In the genomic region with DNA sequence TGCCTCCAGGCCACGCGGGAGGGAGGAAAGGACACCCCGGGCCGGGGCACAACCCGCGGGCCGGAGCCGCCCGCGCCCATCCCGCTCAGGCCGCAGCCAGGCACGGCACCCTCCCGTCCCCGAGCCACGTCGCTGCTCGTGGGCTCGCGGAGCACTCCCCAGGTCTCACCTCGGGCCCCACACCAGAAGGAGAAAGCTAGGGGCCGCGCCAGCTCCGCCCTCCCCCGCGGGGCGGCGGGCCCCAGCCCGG, we compare ENCODE assay signal across 1 cellular context.
A peak's percentile ranks its signal among the peaks of the same experiment; 100 is the strongest.
TF ChIP-seq lines count a peak whose summit lies in the region.

No MANE protein-coding gene starts in this region.

TF ChIP-seq in HepG2, 621 proteins besides CTCF, POLR2A, EP300 and RAD21 (continued from another document and continues in another):
- TF ChIP-seq, protein P1, sequence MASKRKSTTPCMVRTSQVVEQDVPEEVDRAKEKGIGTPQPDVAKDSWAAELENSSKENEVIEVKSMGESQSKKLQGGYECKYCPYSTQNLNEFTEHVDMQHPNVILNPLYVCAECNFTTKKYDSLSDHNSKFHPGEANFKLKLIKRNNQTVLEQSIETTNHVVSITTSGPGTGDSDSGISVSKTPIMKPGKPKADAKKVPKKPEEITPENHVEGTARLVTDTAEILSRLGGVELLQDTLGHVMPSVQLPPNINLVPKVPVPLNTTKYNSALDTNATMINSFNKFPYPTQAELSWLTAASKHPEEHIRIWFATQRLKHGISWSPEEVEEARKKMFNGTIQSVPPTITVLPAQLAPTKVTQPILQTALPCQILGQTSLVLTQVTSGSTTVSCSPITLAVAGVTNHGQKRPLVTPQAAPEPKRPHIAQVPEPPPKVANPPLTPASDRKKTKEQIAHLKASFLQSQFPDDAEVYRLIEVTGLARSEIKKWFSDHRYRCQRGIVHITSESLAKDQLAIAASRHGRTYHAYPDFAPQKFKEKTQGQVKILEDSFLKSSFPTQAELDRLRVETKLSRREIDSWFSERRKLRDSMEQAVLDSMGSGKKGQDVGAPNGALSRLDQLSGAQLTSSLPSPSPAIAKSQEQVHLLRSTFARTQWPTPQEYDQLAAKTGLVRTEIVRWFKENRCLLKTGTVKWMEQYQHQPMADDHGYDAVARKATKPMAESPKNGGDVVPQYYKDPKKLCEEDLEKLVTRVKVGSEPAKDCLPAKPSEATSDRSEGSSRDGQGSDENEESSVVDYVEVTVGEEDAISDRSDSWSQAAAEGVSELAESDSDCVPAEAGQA (IDR thresholded peaks at IDR 0.05; ENCODE audit: low read depth), result no peak
- TF ChIP-seq, protein P1 (CRISPR knock-in tag; IDR thresholded peaks at IDR 0.05; ENCODE audit: borderline replicate concordance), result no peak
- TF ChIP-seq ZNF432 (CRISPR knock-in tag; IDR thresholded peaks at IDR 0.05; ENCODE audit: borderline replicate concordance) (peak; percentile 75; the same call in 1 of the 2 replicates), ZNF552 (CRISPR knock-in tag; IDR thresholded peaks at IDR 0.05; ENCODE audit: borderline replicate concordance) (peak; percentile 84; the same call in 1 of the 2 replicates), ZMYM2 (CRISPR knock-in tag; IDR thresholded peaks at IDR 0.05) (no peak), ZIK1 (CRISPR knock-in tag; IDR thresholded peaks at IDR 0.05; ENCODE audit: borderline replicate concordance, low read depth) (no peak), GABPA (IDR thresholded peaks at IDR 0.05; ENCODE audit: low read depth, low read length) (no peak), GABPA (CRISPR knock-in tag; IDR thresholded peaks at IDR 0.05; ENCODE audit: low read depth) (no peak), ZNF224 (CRISPR knock-in tag; IDR thresholded peaks at IDR 0.05) (peak; percentile 63; the same call in 1 of the 2 replicates), ZNF138 (CRISPR knock-in tag; IDR thresholded peaks at IDR 0.05; ENCODE audit: low read depth) (peak; percentile 46; the same call in 1 of the 2 replicates), TOPORS (CRISPR knock-in tag; IDR thresholded peaks at IDR 0.05) (peak; percentile 82; the same call in 1 of the 2 replicates), SIN3A (IDR thresholded peaks at IDR 0.05; ENCODE audit: borderline replicate concordance, low read depth, low read length) (peak; percentile 72; the same call in 1 of the 2 replicates), SOX13 (IDR thresholded peaks at IDR 0.05) (no peak), SOX13 (CRISPR knock-in tag; conservative IDR thresholded peaks at IDR 0.05 in 1 of 2, IDR thresholded peaks at IDR 0.05 in 1 of 2) (0 out of 4 replicates have a peak, but pooled peaks of 1 of the 2 experiments have one; percentile 84), DNMT3B (CRISPR knock-in tag; conservative IDR thresholded peaks at IDR 0.05) (no peak), TMF1 (CRISPR knock-in tag; IDR thresholded peaks at IDR 0.05; ENCODE audit: low read depth) (no peak; the same call in 1 of the 2 replicates), HMG20B (CRISPR knock-in tag; conservative IDR thresholded peaks at IDR 0.05) (no peak), POGZ (CRISPR knock-in tag; IDR thresholded peaks at IDR 0.05) (no peak), SAP130 (CRISPR knock-in tag; IDR thresholded peaks at IDR 0.05; ENCODE audit: low read depth) (peak; percentile 86; the same call in 1 of the 2 replicates), TBX2 (CRISPR knock-in tag; IDR thresholded peaks at IDR 0.05; ENCODE audit: borderline replicate concordance) (no peak), MTF1 (CRISPR knock-in tag; IDR thresholded peaks at IDR 0.05) (0 out of 2 replicates have a peak, but pooled peaks have one; percentile 14)
- TF ChIP-seq, protein P2, sequence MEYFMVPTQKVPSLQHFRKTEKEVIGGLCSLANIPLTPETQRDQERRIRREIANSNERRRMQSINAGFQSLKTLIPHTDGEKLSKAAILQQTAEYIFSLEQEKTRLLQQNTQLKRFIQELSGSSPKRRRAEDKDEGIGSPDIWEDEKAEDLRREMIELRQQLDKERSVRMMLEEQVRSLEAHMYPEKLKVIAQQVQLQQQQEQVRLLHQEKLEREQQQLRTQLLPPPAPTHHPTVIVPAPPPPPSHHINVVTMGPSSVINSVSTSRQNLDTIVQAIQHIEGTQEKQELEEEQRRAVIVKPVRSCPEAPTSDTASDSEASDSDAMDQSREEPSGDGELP (IDR thresholded peaks at IDR 0.05; ENCODE audit: borderline replicate concordance, low read depth), result peak; percentile 28; the same call in 1 of the 2 replicates
- TF ChIP-seq, protein P3, sequence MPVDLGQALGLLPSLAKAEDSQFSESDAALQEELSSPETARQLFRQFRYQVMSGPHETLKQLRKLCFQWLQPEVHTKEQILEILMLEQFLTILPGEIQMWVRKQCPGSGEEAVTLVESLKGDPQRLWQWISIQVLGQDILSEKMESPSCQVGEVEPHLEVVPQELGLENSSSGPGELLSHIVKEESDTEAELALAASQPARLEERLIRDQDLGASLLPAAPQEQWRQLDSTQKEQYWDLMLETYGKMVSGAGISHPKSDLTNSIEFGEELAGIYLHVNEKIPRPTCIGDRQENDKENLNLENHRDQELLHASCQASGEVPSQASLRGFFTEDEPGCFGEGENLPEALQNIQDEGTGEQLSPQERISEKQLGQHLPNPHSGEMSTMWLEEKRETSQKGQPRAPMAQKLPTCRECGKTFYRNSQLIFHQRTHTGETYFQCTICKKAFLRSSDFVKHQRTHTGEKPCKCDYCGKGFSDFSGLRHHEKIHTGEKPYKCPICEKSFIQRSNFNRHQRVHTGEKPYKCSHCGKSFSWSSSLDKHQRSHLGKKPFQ (CRISPR knock-in tag; IDR thresholded peaks at IDR 0.05; ENCODE audit: insufficient replicate concordance), result peak; percentile 63
- TF ChIP-seq, protein P4, sequence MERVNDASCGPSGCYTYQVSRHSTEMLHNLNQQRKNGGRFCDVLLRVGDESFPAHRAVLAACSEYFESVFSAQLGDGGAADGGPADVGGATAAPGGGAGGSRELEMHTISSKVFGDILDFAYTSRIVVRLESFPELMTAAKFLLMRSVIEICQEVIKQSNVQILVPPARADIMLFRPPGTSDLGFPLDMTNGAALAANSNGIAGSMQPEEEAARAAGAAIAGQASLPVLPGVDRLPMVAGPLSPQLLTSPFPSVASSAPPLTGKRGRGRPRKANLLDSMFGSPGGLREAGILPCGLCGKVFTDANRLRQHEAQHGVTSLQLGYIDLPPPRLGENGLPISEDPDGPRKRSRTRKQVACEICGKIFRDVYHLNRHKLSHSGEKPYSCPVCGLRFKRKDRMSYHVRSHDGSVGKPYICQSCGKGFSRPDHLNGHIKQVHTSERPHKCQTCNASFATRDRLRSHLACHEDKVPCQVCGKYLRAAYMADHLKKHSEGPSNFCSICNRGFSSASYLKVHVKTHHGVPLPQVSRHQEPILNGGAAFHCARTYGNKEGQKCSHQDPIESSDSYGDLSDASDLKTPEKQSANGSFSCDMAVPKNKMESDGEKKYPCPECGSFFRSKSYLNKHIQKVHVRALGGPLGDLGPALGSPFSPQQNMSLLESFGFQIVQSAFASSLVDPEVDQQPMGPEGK (CRISPR knock-in tag; IDR thresholded peaks at IDR 0.05), result peak; percentile 95
- TF ChIP-seq, protein P5, sequence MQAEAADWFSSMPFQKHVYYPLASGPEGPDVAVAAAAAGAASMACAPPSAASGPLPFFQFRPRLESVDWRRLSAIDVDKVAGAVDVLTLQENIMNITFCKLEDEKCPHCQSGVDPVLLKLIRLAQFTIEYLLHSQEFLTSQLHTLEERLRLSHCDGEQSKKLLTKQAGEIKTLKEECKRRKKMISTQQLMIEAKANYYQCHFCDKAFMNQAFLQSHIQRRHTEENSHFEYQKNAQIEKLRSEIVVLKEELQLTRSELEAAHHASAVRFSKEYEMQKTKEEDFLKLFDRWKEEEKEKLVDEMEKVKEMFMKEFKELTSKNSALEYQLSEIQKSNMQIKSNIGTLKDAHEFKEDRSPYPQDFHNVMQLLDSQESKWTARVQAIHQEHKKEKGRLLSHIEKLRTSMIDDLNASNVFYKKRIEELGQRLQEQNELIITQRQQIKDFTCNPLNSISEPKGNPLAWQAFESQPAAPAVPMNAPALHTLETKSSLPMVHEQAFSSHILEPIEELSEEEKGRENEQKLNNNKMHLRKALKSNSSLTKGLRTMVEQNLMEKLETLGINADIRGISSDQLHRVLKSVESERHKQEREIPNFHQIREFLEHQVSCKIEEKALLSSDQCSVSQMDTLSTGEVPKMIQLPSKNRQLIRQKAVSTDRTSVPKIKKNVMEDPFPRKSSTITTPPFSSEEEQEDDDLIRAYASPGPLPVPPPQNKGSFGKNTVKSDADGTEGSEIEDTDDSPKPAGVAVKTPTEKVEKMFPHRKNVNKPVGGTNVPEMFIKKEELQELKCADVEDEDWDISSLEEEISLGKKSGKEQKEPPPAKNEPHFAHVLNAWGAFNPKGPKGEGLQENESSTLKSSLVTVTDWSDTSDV (CRISPR knock-in tag; IDR thresholded peaks at IDR 0.05), result no peak
- TF ChIP-seq, protein P6, sequence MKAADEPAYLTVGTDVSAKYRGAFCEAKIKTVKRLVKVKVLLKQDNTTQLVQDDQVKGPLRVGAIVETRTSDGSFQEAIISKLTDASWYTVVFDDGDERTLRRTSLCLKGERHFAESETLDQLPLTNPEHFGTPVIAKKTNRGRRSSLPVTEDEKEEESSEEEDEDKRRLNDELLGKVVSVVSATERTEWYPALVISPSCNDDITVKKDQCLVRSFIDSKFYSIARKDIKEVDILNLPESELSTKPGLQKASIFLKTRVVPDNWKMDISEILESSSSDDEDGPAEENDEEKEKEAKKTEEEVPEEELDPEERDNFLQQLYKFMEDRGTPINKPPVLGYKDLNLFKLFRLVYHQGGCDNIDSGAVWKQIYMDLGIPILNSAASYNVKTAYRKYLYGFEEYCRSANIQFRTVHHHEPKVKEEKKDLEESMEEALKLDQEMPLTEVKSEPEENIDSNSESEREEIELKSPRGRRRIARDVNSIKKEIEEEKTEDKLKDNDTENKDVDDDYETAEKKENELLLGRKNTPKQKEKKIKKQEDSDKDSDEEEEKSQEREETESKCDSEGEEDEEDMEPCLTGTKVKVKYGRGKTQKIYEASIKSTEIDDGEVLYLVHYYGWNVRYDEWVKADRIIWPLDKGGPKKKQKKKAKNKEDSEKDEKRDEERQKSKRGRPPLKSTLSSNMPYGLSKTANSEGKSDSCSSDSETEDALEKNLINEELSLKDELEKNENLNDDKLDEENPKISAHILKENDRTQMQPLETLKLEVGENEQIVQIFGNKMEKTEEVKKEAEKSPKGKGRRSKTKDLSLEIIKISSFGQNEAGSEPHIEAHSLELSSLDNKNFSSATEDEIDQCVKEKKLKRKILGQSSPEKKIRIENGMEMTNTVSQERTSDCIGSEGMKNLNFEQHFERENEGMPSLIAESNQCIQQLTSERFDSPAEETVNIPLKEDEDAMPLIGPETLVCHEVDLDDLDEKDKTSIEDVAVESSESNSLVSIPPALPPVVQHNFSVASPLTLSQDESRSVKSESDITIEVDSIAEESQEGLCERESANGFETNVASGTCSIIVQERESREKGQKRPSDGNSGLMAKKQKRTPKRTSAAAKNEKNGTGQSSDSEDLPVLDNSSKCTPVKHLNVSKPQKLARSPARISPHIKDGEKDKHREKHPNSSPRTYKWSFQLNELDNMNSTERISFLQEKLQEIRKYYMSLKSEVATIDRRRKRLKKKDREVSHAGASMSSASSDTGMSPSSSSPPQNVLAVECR (CRISPR knock-in tag; IDR thresholded peaks at IDR 0.05; ENCODE audit: borderline replicate concordance), result peak; percentile 92
- TF ChIP-seq, protein P7, sequence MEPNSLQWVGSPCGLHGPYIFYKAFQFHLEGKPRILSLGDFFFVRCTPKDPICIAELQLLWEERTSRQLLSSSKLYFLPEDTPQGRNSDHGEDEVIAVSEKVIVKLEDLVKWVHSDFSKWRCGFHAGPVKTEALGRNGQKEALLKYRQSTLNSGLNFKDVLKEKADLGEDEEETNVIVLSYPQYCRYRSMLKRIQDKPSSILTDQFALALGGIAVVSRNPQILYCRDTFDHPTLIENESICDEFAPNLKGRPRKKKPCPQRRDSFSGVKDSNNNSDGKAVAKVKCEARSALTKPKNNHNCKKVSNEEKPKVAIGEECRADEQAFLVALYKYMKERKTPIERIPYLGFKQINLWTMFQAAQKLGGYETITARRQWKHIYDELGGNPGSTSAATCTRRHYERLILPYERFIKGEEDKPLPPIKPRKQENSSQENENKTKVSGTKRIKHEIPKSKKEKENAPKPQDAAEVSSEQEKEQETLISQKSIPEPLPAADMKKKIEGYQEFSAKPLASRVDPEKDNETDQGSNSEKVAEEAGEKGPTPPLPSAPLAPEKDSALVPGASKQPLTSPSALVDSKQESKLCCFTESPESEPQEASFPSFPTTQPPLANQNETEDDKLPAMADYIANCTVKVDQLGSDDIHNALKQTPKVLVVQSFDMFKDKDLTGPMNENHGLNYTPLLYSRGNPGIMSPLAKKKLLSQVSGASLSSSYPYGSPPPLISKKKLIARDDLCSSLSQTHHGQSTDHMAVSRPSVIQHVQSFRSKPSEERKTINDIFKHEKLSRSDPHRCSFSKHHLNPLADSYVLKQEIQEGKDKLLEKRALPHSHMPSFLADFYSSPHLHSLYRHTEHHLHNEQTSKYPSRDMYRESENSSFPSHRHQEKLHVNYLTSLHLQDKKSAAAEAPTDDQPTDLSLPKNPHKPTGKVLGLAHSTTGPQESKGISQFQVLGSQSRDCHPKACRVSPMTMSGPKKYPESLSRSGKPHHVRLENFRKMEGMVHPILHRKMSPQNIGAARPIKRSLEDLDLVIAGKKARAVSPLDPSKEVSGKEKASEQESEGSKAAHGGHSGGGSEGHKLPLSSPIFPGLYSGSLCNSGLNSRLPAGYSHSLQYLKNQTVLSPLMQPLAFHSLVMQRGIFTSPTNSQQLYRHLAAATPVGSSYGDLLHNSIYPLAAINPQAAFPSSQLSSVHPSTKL (CRISPR knock-in tag; IDR thresholded peaks at IDR 0.05), result 0 out of 2 replicates have a peak, but pooled peaks have one; percentile 45
- TF ChIP-seq, protein P8, sequence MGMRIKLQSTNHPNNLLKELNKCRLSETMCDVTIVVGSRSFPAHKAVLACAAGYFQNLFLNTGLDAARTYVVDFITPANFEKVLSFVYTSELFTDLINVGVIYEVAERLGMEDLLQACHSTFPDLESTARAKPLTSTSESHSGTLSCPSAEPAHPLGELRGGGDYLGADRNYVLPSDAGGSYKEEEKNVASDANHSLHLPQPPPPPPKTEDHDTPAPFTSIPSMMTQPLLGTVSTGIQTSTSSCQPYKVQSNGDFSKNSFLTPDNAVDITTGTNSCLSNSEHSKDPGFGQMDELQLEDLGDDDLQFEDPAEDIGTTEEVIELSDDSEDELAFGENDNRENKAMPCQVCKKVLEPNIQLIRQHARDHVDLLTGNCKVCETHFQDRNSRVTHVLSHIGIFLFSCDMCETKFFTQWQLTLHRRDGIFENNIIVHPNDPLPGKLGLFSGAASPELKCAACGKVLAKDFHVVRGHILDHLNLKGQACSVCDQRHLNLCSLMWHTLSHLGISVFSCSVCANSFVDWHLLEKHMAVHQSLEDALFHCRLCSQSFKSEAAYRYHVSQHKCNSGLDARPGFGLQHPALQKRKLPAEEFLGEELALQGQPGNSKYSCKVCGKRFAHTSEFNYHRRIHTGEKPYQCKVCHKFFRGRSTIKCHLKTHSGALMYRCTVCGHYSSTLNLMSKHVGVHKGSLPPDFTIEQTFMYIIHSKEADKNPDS (CRISPR knock-in tag; IDR thresholded peaks at IDR 0.05), result no peak
